ENCODE assay signal across 21 cellular contexts in genomic region chr1:7621334-7622219, GRCh38.
DNase-seq lines count a peak whose midpoint lies in the region; ATAC-seq and TF ChIP-seq lines count a peak whose summit lies in the region.
"Had no signal": no experiment of that assay in that cellular context is flagged by ENCODE, and none has a peak within 500 bp of the region (broad histone marks: within the 10 kb centered on the region; RNA-seq: fewer than 3 reads in every experiment).

No MANE protein-coding gene starts in this region.

- intact Hi-C loops in sigmoid colon (cut with DNase I): no loop called here

- no peak for TF ChIP-seq POLR2A in sigmoid colon (IDR thresholded peaks at IDR 0.05)

- TF ChIP-seq EP300 in sigmoid colon (IDR thresholded peaks at IDR 0.05): no peak

- H3K4me1 ChIP-seq in sigmoid colon: no peaks in the 10 kb centered on the region
- H3K4me1 ChIP-seq: adrenal gland had no signal

- no peak overlapping the region for H3K27ac ChIP-seq in sigmoid colon
- H3K27ac ChIP-seq: adrenal gland had no signal

- ATAC-seq in activated CD4-positive, CD25-positive, alpha-beta regulatory T cell treated with anti-CD3 and anti-CD28 coated beads, Interleukin-2, amount 50 U/mL, for 24 hours: no peak
- no peak for ATAC-seq in GM19023 (IDR thresholded peaks at IDR 0.05; ENCODE audit: unreplicated experiment)
- ATAC-seq: activated T-cell treated with anti-CD3 and anti-CD28 coated beads, Interleukin-2, amount 50 U/mL, for 72 hours; effector memory CD8-positive, alpha-beta T cell had no signal

- H3K9me3 ChIP-seq in sigmoid colon: no peaks in the 10 kb centered on the region
- H3K9me3 ChIP-seq: adrenal gland had no signal

- no peak overlapping the region for H3K4me3 ChIP-seq in sigmoid colon
- H3K4me3 ChIP-seq: adrenal gland had no signal

- H3K36me3 ChIP-seq in sigmoid colon: no peaks in the 10 kb centered on the region
- H3K36me3 ChIP-seq: adrenal gland had no signal

- peaks cover 0 to 12% (median 0%) of the 10 kb centered on the region in 3 donors for H3K27me3 ChIP-seq in sigmoid colon
- H3K27me3 ChIP-seq: adrenal gland had no signal

- DNase-seq in activated CD4-positive, CD25-positive, alpha-beta regulatory T cell treated with anti-CD3 and anti-CD28 coated beads, Interleukin-2, amount 50 U/mL, for 72 hours: peak; percentile 7
- DNase-seq in RPMI8226 (peak; percentile 43), iPS-NIHi7 (ENCODE audit: extremely low spot score) (peak; percentile 37), sigmoid colon (peak; percentile 59), hypothalamus (lab: John Stamatoyannopoulos, UW) (no peak), D341Med (ENCODE audit: low spot score) (no peak)
- DNase-seq: 8988T; activated CD4-positive, alpha-beta T cell treated with anti-CD3 and anti-CD28 coated beads, Interleukin-2, amount 50 U/mL, for 48 hours; activated T-cell treated with anti-CD3 and anti-CD28 coated beads, Interleukin-2, amount 50 U/mL, for 72 hours; cerebellar nuclear complex; effector memory CD8-positive, alpha-beta T cell; GDM1; IMR-90; mammary epithelial cell; NCI-H1092 treated with DMSO at 0.1 percent for 48 hours; NCI-H2171 treated with DMSO at 0.1 percent for 48 hours; NCI-H82; T-helper 9 cell had no signal

- TF ChIP-seq CTCF in sigmoid colon (IDR thresholded peaks at IDR 0.05): no peak

- 42 to 55% methylated on average over 24 of the region's 24 CpGs for WGBS in sigmoid colon, 2 donors

Comparison
In these comparisons a context has a peak if more than half of its experiments do, and no peak if none do; other contexts are left out.
1. DNase-seq: peak in activated CD4-positive, CD25-positive, alpha-beta regulatory T cell treated with anti-CD3 and anti-CD28 coated beads, Interleukin-2, amount 50 U/mL, for 72 hours (single experiment), RPMI8226 (single experiment), iPS-NIHi7 (single experiment) and sigmoid colon (single experiment); none in hypothalamus (0 of 51) and D341Med (single experiment).